Comparison of ENCODE assay signal across 32 cellular contexts in the genomic region with DNA sequence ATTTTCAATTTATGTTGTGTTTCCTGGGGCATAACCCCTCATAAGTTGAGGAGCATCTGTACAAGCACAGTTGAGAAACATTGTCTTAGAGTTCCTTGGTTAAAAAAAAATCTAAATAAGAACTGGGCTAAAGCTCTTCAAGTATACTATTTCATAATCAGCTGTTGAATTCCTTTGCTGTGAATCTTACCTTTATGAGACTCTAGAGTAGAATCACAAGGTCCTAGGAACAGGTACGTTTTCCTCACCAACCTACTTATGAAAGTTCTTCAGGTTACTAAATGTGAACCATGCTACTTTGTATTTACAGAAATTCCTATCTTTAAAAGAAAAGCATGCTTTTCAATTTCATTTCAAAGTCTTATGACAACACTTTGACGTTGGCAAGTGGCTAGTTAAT. TPM values are rescaled to one million over a fixed set of nuclear protein-coding genes. Genes with fewer than 3 reads are reported as not detected.
A peak's percentile ranks its signal among the peaks of the same experiment; 100 is the strongest.
DNase-seq lines count a peak whose midpoint lies in the region; ATAC-seq and TF ChIP-seq lines count a peak whose summit lies in the region.
"Had no signal": no experiment of that assay in that cellular context is flagged by ENCODE, and none has a peak within 500 bp of the region (broad histone marks: within the 10 kb centered on the region; RNA-seq: fewer than 3 reads in every experiment).

No MANE protein-coding gene starts in this region.

- H3K9ac ChIP-seq in PC-3 (ENCODE audit: low read length) = no peak overlapping the region
- H3K9ac ChIP-seq: BLaER1 treated with 17β-estradiol and CSF1 and Interleukin-3, amounts not matched to agents 10 nM and 100 nM had no signal

- no peaks in the 10 kb centered on the region for H4K20me1 ChIP-seq in PC-3 (ENCODE audit: low read length)

- H3K36me3 ChIP-seq in PC-3 (ENCODE audit: low read depth, low read length) = no peaks in the 10 kb centered on the region
- H3K36me3 ChIP-seq: BLaER1 treated with 17β-estradiol and CSF1 and Interleukin-3, amounts not matched to agents 10 nM and 100 nM; gastroesophageal sphincter; HAP-1; MG63; Peyer's patch; right atrium auricular region; SJCRH30; spleen; thyroid gland; WERI-Rb-1 had no signal

- POLR2A ChIA-PET in PC-3 (lab: Charles Lee; ENCODE audit: unreplicated experiment) = interaction anchor here (0.7 kb wide), 1 partner anchor 223 kb away, joined by 6 read pairs; no protein-coding TSS in a partner anchor

- no TSS peak for BruUV-seq in PC-3 (replicated peaks; lab: Mats Ljungman, UMichigan)

- H3K27ac ChIP-seq in PC-3 (ENCODE audit: low read length) = peak overlapping the region; percentile 49
- H3K27ac ChIP-seq: BLaER1 treated with 17β-estradiol and CSF1 and Interleukin-3, amounts not matched to agents 10 nM and 100 nM; gastroesophageal sphincter; Peyer's patch; right atrium auricular region; SJCRH30; spleen; thyroid gland; WERI-Rb-1 had no signal

- H3K4me3 ChIP-seq in PC-3 (ENCODE audit: low read length) = no peak overlapping the region
- no peak overlapping the region for H3K4me3 ChIP-seq in epithelial cell of esophagus (ENCODE audit: low read length)
- H3K4me3 ChIP-seq: BLaER1 treated with 17β-estradiol and CSF1 and Interleukin-3, amounts not matched to agents 10 nM and 100 nM; gastroesophageal sphincter; HAP-1; MG63; Peyer's patch; right atrium auricular region; SJCRH30; spleen; thyroid gland had no signal

- TF ChIP-seq CTCF in PC-3 (conservative IDR thresholded peaks at IDR 0.05; ENCODE audit: low read depth, low read length) (no peak), epithelial cell of esophagus (IDR thresholded peaks at IDR 0.05; ENCODE audit: insufficient read depth, low read depth, low read length, missing control alignments) (no peak)

- H3K9me3 ChIP-seq in PC-3 (ENCODE audit: low read length) = no peaks in the 10 kb centered on the region
- H3K9me3 ChIP-seq: BLaER1 treated with 17β-estradiol and CSF1 and Interleukin-3, amounts not matched to agents 10 nM and 100 nM; gastroesophageal sphincter; HAP-1; MG63; Peyer's patch; right atrium auricular region; SJCRH30; spleen; thyroid gland had no signal

- H3K4me1 ChIP-seq in PC-3 (ENCODE audit: insufficient read depth, low read length) = peaks cover 38% of the 10 kb centered on the region
- H3K4me1 ChIP-seq: HAP-1, Peyer's patch, spleen had no signal

- CTCF ChIA-PET in PC-3 (lab: Charles Lee) = no interaction called here

- H3F3A ChIP-seq in PC-3 (ENCODE audit: low read length, unreplicated experiment) = no peaks in the 10 kb centered on the region

- no peaks in the 10 kb centered on the region for H3K9me2 ChIP-seq in PC-3 (replicated peaks; ENCODE audit: low read length)

- intact Hi-C loops in PC-3 (cut with micrococcal nuclease) = no loop called here

- DNase-seq in PC-3 (peak; percentile 60), epithelial cell of esophagus (ENCODE audit: low read depth) (peak; percentile 73), kidney tubule cell (ENCODE audit: low spot score) (peak; percentile 35), cerebellar cortex (ENCODE audit: low spot score) (no peak)
- no peak for DNase-seq in stimulated activated CD4-positive, alpha-beta T cell treated with anti-CD3 and anti-CD28 coated beads, Interleukin-4, amount 100 ng/mL, for 24 hours
- DNase-seq in stimulated activated CD8-positive, alpha-beta memory T cell treated with anti-CD3 and anti-CD28 coated beads, Interleukin-4, amount 100 ng/mL, for 48 hours = no peak
- DNase-seq: activated CD4-positive, alpha-beta T cell treated with anti-CD3 and anti-CD28 coated beads for 4 hours; activated CD8-positive, alpha-beta T cell treated with anti-CD3 and anti-CD28 coated beads, Interleukin-2, amount 10 ng/mL, durations not matched to agents 7 days and 5 days; activated naive CD4-positive, alpha-beta T cell treated with anti-CD3 and anti-CD28 coated beads, Interleukin-2, amount 10 ng/mL, durations not matched to agents 7 days and 5 days; cortex of kidney; effector memory CD8-positive, alpha-beta T cell; hippocampal formation; KBM-7; MG63; NCI-H1417 treated with DMSO at 0.1 percent for 48 hours; NCI-H2029 treated with DMSO at 0.1 percent for 48 hours; NCI-H2227 treated with DMSO at 0.1 percent for 48 hours; NCI-H69; Peyer's patch; SJCRH30; spleen; T1000; thyroid gland; WERI-Rb-1 had no signal

- ATAC-seq in PC-3 (peak; percentile 47), GM18867 (IDR thresholded peaks at IDR 0.05; ENCODE audit: unreplicated experiment) (no peak)
- ATAC-seq: activated CD8-positive, alpha-beta T cell treated with anti-CD3 and anti-CD28 coated beads, Interleukin-2, amount 10 ng/mL, durations not matched to agents 7 days and 5 days; effector memory CD8-positive, alpha-beta T cell; esophagus mucosa; gastroesophageal sphincter; left lobe of liver had no signal

- no peaks in the 10 kb centered on the region for H3K27me3 ChIP-seq in PC-3 (ENCODE audit: low read length)
- H3K27me3 ChIP-seq: gastroesophageal sphincter, MG63, Peyer's patch, right atrium auricular region, SJCRH30, thyroid gland had no signal

- peak overlapping the region; percentile 27 for H3K4me2 ChIP-seq in PC-3 (ENCODE audit: low read length)
- H3K4me2 ChIP-seq: BLaER1 treated with 17β-estradiol and CSF1 and Interleukin-3, amounts not matched to agents 10 nM and 100 nM had no signal

- no peak overlapping the region for H2AFZ ChIP-seq in PC-3 (ENCODE audit: low read length)

- no peaks in the 10 kb centered on the region for H3K79me2 ChIP-seq in PC-3 (ENCODE audit: low read length)

RNA-seq across cellular contexts. Expression of a gene that starts 20.9 kb away (rescaled TPM):
- total RNA-seq in PC-3 (2014; rRNA removed) = 10.7 and 16.4 TPM in 2 replicates
- total RNA-seq: activated CD8-positive, alpha-beta T cell treated with anti-CD3 and anti-CD28 coated beads, Interleukin-2, amount 10 ng/mL, durations not matched to agents 7 days and 5 days; G401; SJCRH30 had no signal

Comparison
In these comparisons a context has a peak if more than half of its experiments do, and no peak if none do; other contexts are left out.
1. DNase-seq: peak in PC-3 (single experiment), epithelial cell of esophagus (single experiment) and kidney tubule cell (single experiment); none in stimulated activated CD4-positive, alpha-beta T cell treated with anti-CD3 and anti-CD28 coated beads, Interleukin-4, amount 100 ng/mL, for 24 hours (single experiment), stimulated activated CD8-positive, alpha-beta memory T cell treated with anti-CD3 and anti-CD28 coated beads, Interleukin-4, amount 100 ng/mL, for 48 hours (single experiment) and cerebellar cortex (single experiment).